ENCODE assay signal across 8 cellular contexts in the genomic region with DNA sequence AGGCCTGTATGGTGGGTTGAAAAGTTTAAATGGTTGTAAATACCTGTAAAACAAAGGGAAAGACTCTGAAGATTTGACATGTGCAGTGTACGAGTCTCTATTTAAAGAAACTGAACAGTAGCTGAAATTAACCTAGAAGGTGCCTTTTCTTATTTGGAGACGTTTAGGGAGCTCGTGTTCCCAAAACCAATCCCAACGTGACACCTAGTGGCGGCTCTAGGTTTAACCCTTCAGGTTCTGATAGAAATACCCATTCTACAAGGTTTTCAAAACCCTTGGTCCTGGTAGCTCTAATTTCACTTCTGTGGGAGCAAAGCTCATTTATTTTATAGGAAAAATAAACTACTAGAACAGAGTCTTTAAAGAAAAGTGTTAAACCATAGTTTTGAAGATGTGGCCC.
DNase-seq lines count a peak whose midpoint lies in the region; ATAC-seq and TF ChIP-seq lines count a peak whose summit lies in the region.

No MANE protein-coding gene starts in this region.

- peaks cover 12% of the 10 kb centered on the region for H3K9me3 Mint-ChIP-seq in Calu3 (ENCODE audit: low read depth, unreplicated experiment)

- H3K27me3 Mint-ChIP-seq in Calu3 (ENCODE audit: unreplicated experiment), result no peaks in the 10 kb centered on the region

- H3K4me1 Mint-ChIP-seq in Calu3 (ENCODE audit: low read depth, unreplicated experiment), result no peaks in the 10 kb centered on the region

- no peak overlapping the region for H3K4me3 Mint-ChIP-seq in Calu3 (ENCODE audit: low read depth, unreplicated experiment)

- CTCF ChIA-PET in Calu3 (lab: Charles Lee), result no interaction called here

- no peaks in the 10 kb centered on the region for H3K36me3 Mint-ChIP-seq in Calu3 (ENCODE audit: insufficient read depth, unreplicated experiment)

- intact Hi-C loops in Calu3 (cut with micrococcal nuclease; ENCODE audit: unreplicated experiment), result no loop called here
- intact Hi-C loops in posterior cingulate gyrus (cut with DNase I), result no loop called here

- no peak overlapping the region for H3K27ac Mint-ChIP-seq in Calu3 (ENCODE audit: unreplicated experiment)

- no peak for TF ChIP-seq CTCF in Calu3 (IDR thresholded peaks at IDR 0.05; ENCODE audit: unreplicated experiment)

- DNase-seq in Calu3, result peak; percentile 4
- peak; percentile 42 for DNase-seq in NCI-H146 treated with DMSO at 0.1 percent for 48 hours (lab: John Stamatoyannopoulos, UW; ENCODE audit: unreplicated experiment)
- DNase-seq in cerebellar cortex (ENCODE audit: low spot score), result peak; percentile 55
- peak in 7 of 10 donors; percentile 14 to 84 (median 53) for DNase-seq in posterior cingulate gyrus
- no peak for DNase-seq in NCI-H128 (lab: John Stamatoyannopoulos, UW; ENCODE audit: unreplicated experiment)

- no TSS peak for BruUV-seq in Calu3 (replicated peaks; lab: Mats Ljungman, UMichigan)

- ATAC-seq in GM21360 (IDR thresholded peaks at IDR 0.05; ENCODE audit: unreplicated experiment) (peak; percentile 72), HG03521 (IDR thresholded peaks at IDR 0.05; ENCODE audit: unreplicated experiment) (no peak), HG02571 (IDR thresholded peaks at IDR 0.05; ENCODE audit: unreplicated experiment) (no peak)
